ENCODE assay signal across 8 cellular contexts in genomic region chr1:1630191-1630964, GRCh38.
DNase-seq lines count a peak whose midpoint lies in the region; ATAC-seq and TF ChIP-seq lines count a peak whose summit lies in the region.

No MANE protein-coding gene starts in this region.

- H3K9ac ChIP-seq in SU-DHL-6 (ENCODE audit: low read length): peak overlapping the region; percentile 58

- H2AFZ ChIP-seq in SU-DHL-6 (ENCODE audit: low read depth, low read length, severe bottlenecking): peak overlapping the region; percentile 87

- H3K27ac Mint-ChIP-seq in activated naive CD8-positive, alpha-beta T cell treated with anti-CD3 and anti-CD28 coated beads, Interleukin-2, amount 50 U/mL, for 24 hours: peak overlapping the region; percentile 91

- H3K4me1 Mint-ChIP-seq in activated naive CD8-positive, alpha-beta T cell treated with anti-CD3 and anti-CD28 coated beads, Interleukin-2, amount 50 U/mL, for 24 hours: peaks cover 6% of the 10 kb centered on the region

- peaks cover 2% of the 10 kb centered on the region for H3K36me3 Mint-ChIP-seq in activated naive CD8-positive, alpha-beta T cell treated with anti-CD3 and anti-CD28 coated beads, Interleukin-2, amount 50 U/mL, for 24 hours (ENCODE audit: low read depth)

- TF ChIP-seq CTCF in SU-DHL-6 (IDR thresholded peaks at IDR 0.05; ENCODE audit: insufficient read depth, low read length, poor library complexity, severe bottlenecking): no peak

- H3F3A ChIP-seq in SU-DHL-6 (ENCODE audit: insufficient read depth): no peaks in the 10 kb centered on the region

- H3K9me3 ChIP-seq in SU-DHL-6 (ENCODE audit: insufficient read depth, low read length) (no peaks in the 10 kb centered on the region), iPS DF 6.9 (ENCODE audit: control insufficient read depth, insufficient read depth, low read length) (no peaks in the 10 kb centered on the region)

- H3K79me2 ChIP-seq in SU-DHL-6 (ENCODE audit: insufficient read depth, low read length): no peaks in the 10 kb centered on the region

- peak overlapping the region; percentile 79 for H3K4me2 ChIP-seq in SU-DHL-6 (ENCODE audit: low read depth, low read length, poor library complexity, severe bottlenecking)

- no CpG with 5 or more reads among the region's 81 CpGs for WGBS in iPS DF 6.9 (ENCODE audit: insufficient coverage, insufficient read length)

- peak; percentile 92 for DNase-seq in activated naive CD8-positive, alpha-beta T cell treated with anti-CD3 and anti-CD28 coated beads, Interleukin-2, amount 50 U/mL, for 24 hours
- DNase-seq in iPS DF 6.9 (ENCODE audit: low read depth, low spot score) (no peak), NOMO-1 (lab: John Stamatoyannopoulos, UW; ENCODE audit: unreplicated experiment in 2 of 2) (no peak), glomerular visceral epithelial cell (ENCODE audit: extremely low spot score) (no peak)
- peak; percentile 90 for DNase-seq in stimulated activated CD4-positive, alpha-beta T cell treated with anti-CD3 and anti-CD28 coated beads, Interleukin-4, amount 100 ng/mL, for 1 hour

- H3K27me3 ChIP-seq in SU-DHL-6 (ENCODE audit: low read length) (no peaks in the 10 kb centered on the region), iPS DF 6.9 (ENCODE audit: control insufficient read depth, insufficient read depth, low read length) (no peaks in the 10 kb centered on the region; the same call in 1 of the 2 replicates)

- H3K27ac ChIP-seq in SU-DHL-6 (ENCODE audit: low read depth, low read length): peak overlapping the region; percentile 67
- H3K27ac ChIP-seq in iPS DF 6.9 (ENCODE audit: low read length): no peak overlapping the region

- no peaks in the 10 kb centered on the region for H3K9me3 Mint-ChIP-seq in activated naive CD8-positive, alpha-beta T cell treated with anti-CD3 and anti-CD28 coated beads, Interleukin-2, amount 50 U/mL, for 24 hours

- H3K36me3 ChIP-seq in SU-DHL-6 (ENCODE audit: low read length) (no peaks in the 10 kb centered on the region), iPS DF 6.9 (ENCODE audit: control insufficient read depth, insufficient read depth, low read length) (no peaks in the 10 kb centered on the region)

- no peaks in the 10 kb centered on the region for H4K20me1 ChIP-seq in SU-DHL-6 (ENCODE audit: low read depth, low read length)

- H3K4me1 ChIP-seq in iPS DF 6.9 (ENCODE audit: control insufficient read depth, insufficient read depth, low read length): peaks cover 5% of the 10 kb centered on the region; the same call in 1 of the 2 replicates

- ATAC-seq in GM18867 (IDR thresholded peaks at IDR 0.05; ENCODE audit: unreplicated experiment) (peak; percentile 67), HG03280 (IDR thresholded peaks at IDR 0.05; ENCODE audit: unreplicated experiment) (peak; percentile 68)
- ATAC-seq in activated naive CD8-positive, alpha-beta T cell treated with anti-CD3 and anti-CD28 coated beads, Interleukin-2, amount 50 U/mL, for 24 hours: peak; percentile 65

- peak overlapping the region; percentile 51 for H3K4me3 ChIP-seq in SU-DHL-6 (ENCODE audit: insufficient read depth, low read length, poor library complexity, severe bottlenecking)
- peak overlapping the region; percentile 1; the same call in 1 of the 2 replicates for H3K4me3 ChIP-seq in iPS DF 6.9 (ENCODE audit: low read length)

- H3K4me3 Mint-ChIP-seq in activated naive CD8-positive, alpha-beta T cell treated with anti-CD3 and anti-CD28 coated beads, Interleukin-2, amount 50 U/mL, for 24 hours: peak overlapping the region; percentile 77

- peaks cover 3% of the 10 kb centered on the region for H3K27me3 Mint-ChIP-seq in activated naive CD8-positive, alpha-beta T cell treated with anti-CD3 and anti-CD28 coated beads, Interleukin-2, amount 50 U/mL, for 24 hours

- no peaks in the 10 kb centered on the region for H3K9me2 ChIP-seq in SU-DHL-6 (replicated peaks; ENCODE audit: insufficient read depth, low read length)

Comparison
In these comparisons a context has a peak if more than half of its experiments do, and no peak if none do; other contexts are left out.
1. DNase-seq: peak in activated naive CD8-positive, alpha-beta T cell treated with anti-CD3 and anti-CD28 coated beads, Interleukin-2, amount 50 U/mL, for 24 hours (single experiment) and stimulated activated CD4-positive, alpha-beta T cell treated with anti-CD3 and anti-CD28 coated beads, Interleukin-4, amount 100 ng/mL, for 1 hour (single experiment); none in iPS DF 6.9 (single experiment), NOMO-1 (0 of 2) and glomerular visceral epithelial cell (single experiment).
2. Peak in every context shown above with its lines, with median percentiles within 50 percentile points of each other: ATAC-seq.